1 cellular context compared by ENCODE assay signal in genomic region chr6:2542858-2543218, GRCh38.
TF ChIP-seq lines count a peak whose summit lies in the region.

No MANE protein-coding gene starts in this region.

TF ChIP-seq in HepG2, 621 proteins besides CTCF, POLR2A, EP300 and RAD21 (continued from another document):
- TF ChIP-seq SKIL (CRISPR knock-in tag; IDR thresholded peaks at IDR 0.05; ENCODE audit: borderline replicate concordance): no peak
- no peak for TF ChIP-seq ARID3A (IDR thresholded peaks at IDR 0.05; ENCODE audit: low read depth, low read length)
- TF ChIP-seq, protein P1, sequence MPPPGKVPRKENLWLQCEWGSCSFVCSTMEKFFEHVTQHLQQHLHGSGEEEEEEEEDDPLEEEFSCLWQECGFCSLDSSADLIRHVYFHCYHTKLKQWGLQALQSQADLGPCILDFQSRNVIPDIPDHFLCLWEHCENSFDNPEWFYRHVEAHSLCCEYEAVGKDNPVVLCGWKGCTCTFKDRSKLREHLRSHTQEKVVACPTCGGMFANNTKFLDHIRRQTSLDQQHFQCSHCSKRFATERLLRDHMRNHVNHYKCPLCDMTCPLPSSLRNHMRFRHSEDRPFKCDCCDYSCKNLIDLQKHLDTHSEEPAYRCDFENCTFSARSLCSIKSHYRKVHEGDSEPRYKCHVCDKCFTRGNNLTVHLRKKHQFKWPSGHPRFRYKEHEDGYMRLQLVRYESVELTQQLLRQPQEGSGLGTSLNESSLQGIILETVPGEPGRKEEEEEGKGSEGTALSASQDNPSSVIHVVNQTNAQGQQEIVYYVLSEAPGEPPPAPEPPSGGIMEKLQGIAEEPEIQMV (CRISPR knock-in tag; IDR thresholded peaks at IDR 0.05; ENCODE audit: low read depth): no peak
- TF ChIP-seq ZNF883 (CRISPR knock-in tag; IDR thresholded peaks at IDR 0.05; ENCODE audit: not compliant biosample characterization): no peak
